13 cellular contexts compared by ENCODE assay signal in the genomic region with DNA sequence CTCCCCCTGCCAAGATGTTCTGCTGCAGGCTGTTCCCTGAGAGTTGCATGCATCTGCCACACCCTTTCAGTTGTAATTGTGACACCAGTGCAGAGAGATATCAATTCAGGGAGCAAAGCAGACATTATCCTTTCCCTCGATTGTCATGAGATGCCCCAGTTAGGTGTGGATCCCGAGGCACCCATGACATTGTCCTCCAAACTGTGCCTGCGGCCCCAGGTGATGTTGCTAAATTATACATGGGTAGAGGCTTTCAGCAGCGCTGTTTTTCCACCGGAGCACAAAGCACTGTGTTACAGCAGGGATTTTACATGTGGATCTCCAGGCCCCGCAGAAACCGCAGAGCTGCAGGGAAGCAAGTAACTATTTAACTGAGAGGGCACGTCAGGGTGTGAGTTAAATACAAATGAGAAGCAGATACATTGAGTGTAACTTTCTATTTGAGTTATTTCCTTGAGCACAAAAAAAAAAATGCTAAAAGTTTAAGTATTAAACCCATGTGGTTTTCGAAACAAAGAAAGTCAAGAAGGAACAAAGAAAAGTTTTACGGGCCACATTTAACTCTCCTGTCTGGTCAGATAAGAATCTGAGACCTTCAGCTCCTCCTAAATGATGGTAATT.
DNase-seq lines count a peak whose midpoint lies in the region; ATAC-seq lines count a peak whose summit lies in the region.
"Had no signal": no experiment of that assay in that cellular context is flagged by ENCODE, and none has a peak within 500 bp of the region (broad histone marks: within the 10 kb centered on the region; RNA-seq: fewer than 3 reads in every experiment).

No MANE protein-coding gene starts in this region.

- H3K4me1 Mint-ChIP-seq in activated CD8-positive, alpha-beta T cell treated with anti-CD3 and anti-CD28 coated beads, Interleukin-2, amount 10 ng/mL, durations not matched to agents 7 days and 5 days (ENCODE audit: low read depth) = peaks cover 4% of the 10 kb centered on the region

- no peak overlapping the region for H3K27ac Mint-ChIP-seq in activated CD8-positive, alpha-beta T cell treated with anti-CD3 and anti-CD28 coated beads, Interleukin-2, amount 10 ng/mL, durations not matched to agents 7 days and 5 days
- H3K27ac Mint-ChIP-seq: CD8-positive, alpha-beta T cell had no signal

- CTCF ChIA-PET in activated CD8-positive, alpha-beta T cell treated with anti-CD3 and anti-CD28 coated beads, Interleukin-2, amount 10 ng/mL, durations not matched to agents 7 days and 5 days (lab: Charles Lee) = no interaction called here

- H3K36me3 Mint-ChIP-seq in activated CD8-positive, alpha-beta T cell treated with anti-CD3 and anti-CD28 coated beads, Interleukin-2, amount 10 ng/mL, durations not matched to agents 7 days and 5 days (ENCODE audit: low read depth) = no peaks in the 10 kb centered on the region
- H3K36me3 Mint-ChIP-seq: CD8-positive, alpha-beta T cell had no signal

- peaks cover 12% of the 10 kb centered on the region for H3K27me3 Mint-ChIP-seq in activated CD8-positive, alpha-beta T cell treated with anti-CD3 and anti-CD28 coated beads, Interleukin-2, amount 10 ng/mL, durations not matched to agents 7 days and 5 days (ENCODE audit: low read depth)

- no peaks in the 10 kb centered on the region for H3K9me3 Mint-ChIP-seq in activated CD8-positive, alpha-beta T cell treated with anti-CD3 and anti-CD28 coated beads, Interleukin-2, amount 10 ng/mL, durations not matched to agents 7 days and 5 days (ENCODE audit: insufficient read depth)
- H3K9me3 Mint-ChIP-seq: CD8-positive, alpha-beta T cell had no signal

- H3K4me3 Mint-ChIP-seq in activated CD8-positive, alpha-beta T cell treated with anti-CD3 and anti-CD28 coated beads, Interleukin-2, amount 10 ng/mL, durations not matched to agents 7 days and 5 days = no peak overlapping the region
- H3K4me3 Mint-ChIP-seq: CD8-positive, alpha-beta T cell had no signal

- POLR2A ChIA-PET in activated CD8-positive, alpha-beta T cell treated with anti-CD3 and anti-CD28 coated beads, Interleukin-2, amount 10 ng/mL, durations not matched to agents 7 days and 5 days (lab: Charles Lee) = no interaction called here

- ATAC-seq in GM18858 (IDR thresholded peaks at IDR 0.05; ENCODE audit: unreplicated experiment) (peak; percentile 77), GM21723 (IDR thresholded peaks at IDR 0.05; ENCODE audit: unreplicated experiment) (peak; percentile 73), HG03442 (IDR thresholded peaks at IDR 0.05; ENCODE audit: unreplicated experiment) (peak; percentile 54)
- ATAC-seq in activated CD8-positive, alpha-beta T cell treated with anti-CD3 and anti-CD28 coated beads, Interleukin-2, amount 10 ng/mL, durations not matched to agents 7 days and 5 days = no peak
- ATAC-seq: CD8-positive, alpha-beta T cell; right lobe of liver had no signal

- peak; percentile 84 for DNase-seq in kidney tubule cell (ENCODE audit: low spot score)
- DNase-seq in stimulated activated CD4-positive, alpha-beta T cell treated with anti-CD3 and anti-CD28 coated beads, Interleukin-15, amount 100 ng/mL, for 24 hours = no peak
- DNase-seq in central memory CD4-positive, alpha-beta T cell = no peak
- no peak for DNase-seq in activated CD4-positive, alpha-beta T cell treated with anti-CD3 and anti-CD28 coated beads for 48 hours
- no peak for DNase-seq in activated CD8-positive, alpha-beta T cell treated with anti-CD3 and anti-CD28 coated beads, Interleukin-2, amount 10 ng/mL, durations not matched to agents 7 days and 5 days
- DNase-seq: effector CD8-positive, alpha-beta T cell; IMR-90; NCI-H510A treated with DMSO at 0.1 percent for 48 hours; right lobe of liver had no signal
